In genomic region chr12:59459966-59460365, GRCh38 we compare ENCODE assay signal across 12 cellular contexts.
DNase-seq lines count a peak whose midpoint lies in the region; ATAC-seq, FAIRE-seq and TF ChIP-seq lines count a peak whose summit lies in the region.
"Had no signal": no experiment of that assay in that cellular context is flagged by ENCODE, and none has a peak within 500 bp of the region (broad histone marks: within the 10 kb centered on the region; RNA-seq: fewer than 3 reads in every experiment).

No MANE protein-coding gene starts in this region.

- TF ChIP-seq CTCF in bronchial epithelial cell (IDR thresholded peaks at IDR 0.05; ENCODE audit: insufficient read depth, low read length, severe bottlenecking): no peak

- ATAC-seq in HG03039 (IDR thresholded peaks at IDR 0.05; ENCODE audit: unreplicated experiment) (no peak), HG02884 (IDR thresholded peaks at IDR 0.05; ENCODE audit: unreplicated experiment) (no peak)

- H3K36me3 ChIP-seq in bronchial epithelial cell (ENCODE audit: control insufficient read depth, insufficient read depth, low read length): no peaks in the 10 kb centered on the region
- H3K36me3 ChIP-seq: cardiac muscle cell, neural progenitor cell had no signal

- H3K27me3 ChIP-seq in bronchial epithelial cell (ENCODE audit: control insufficient read depth, insufficient read depth, low read length): no peaks in the 10 kb centered on the region
- H3K27me3 ChIP-seq: cardiac muscle cell, neural progenitor cell had no signal

- no peak for FAIRE-seq in bronchial epithelial cell (lab: Jason Lieb, UNC)

- no peak overlapping the region for H3K4me3 ChIP-seq in bronchial epithelial cell (ENCODE audit: low read depth, low read length)
- H3K4me3 ChIP-seq: cardiac muscle cell, neural progenitor cell had no signal

- DNase-seq in A172 (ENCODE audit: low spot score): peak; percentile 74
- peak; percentile 47 for DNase-seq in HS-5 (ENCODE audit: low read depth)
- peak; percentile 23 for DNase-seq in bronchial epithelial cell (ENCODE audit: low read depth)
- DNase-seq in iris pigment epithelial cell (ENCODE audit: low read depth): peak; percentile 75
- no peak for DNase-seq in central memory CD4-positive, alpha-beta T cell
- no peak for DNase-seq in NCI-H69 (lab: John Stamatoyannopoulos, UW)
- DNase-seq: activated gamma-delta T cell treated with Interleukin-2 at 50 U/mL for 16 hours, hypothalamus had no signal

Comparison
In these comparisons a context has a peak if more than half of its experiments do, and no peak if none do; other contexts are left out.
1. DNase-seq: peak in A172 (single experiment), HS-5 (single experiment), bronchial epithelial cell (single experiment) and iris pigment epithelial cell (single experiment); none in central memory CD4-positive, alpha-beta T cell (single experiment) and NCI-H69 (single experiment).